9 cellular contexts compared by ENCODE assay signal in genomic region chrM:15870-16511, GRCh38.
"Had no signal": no experiment of that assay in that cellular context is flagged by ENCODE, and none has a peak within 500 bp of the region (broad histone marks: within the 10 kb centered on the region; RNA-seq: fewer than 3 reads in every experiment).

No MANE protein-coding gene starts in this region.

- H3K4me1 Mint-ChIP-seq: H9 had no signal

- DNase-seq: GM23248, GOT3, H9, HCEC 1CT, IMR-90, KBM-7 had no signal

- H3K4me3 ChIP-seq: GM23248 had no signal

- H2AFZ ChIP-seq: GM23248 had no signal

- H3K4me3 Mint-ChIP-seq: H9 had no signal

- FAIRE-seq: H54 had no signal

- H3K27ac ChIP-seq: GM23248, HL-60, KMS-11 had no signal

- H3K9me3 Mint-ChIP-seq: H9 had no signal

- H3K27ac Mint-ChIP-seq: H9 had no signal

- H3K9ac ChIP-seq: GM23248, KMS-11 had no signal

- H3K4me2 ChIP-seq: KMS-11 had no signal
